1 cellular context compared by ENCODE assay signal in genomic region chr2:85545780-85546240, GRCh38.
TF ChIP-seq lines count a peak whose summit lies in the region.

No MANE protein-coding gene starts in this region.

TF ChIP-seq in GM12878, 131 proteins besides CTCF, POLR2A, EP300 and RAD21:
- TF ChIP-seq POLR2AphosphoS5 (IDR thresholded peaks at IDR 0.05; ENCODE audit: low read length), result peak; percentile 58; the same call in 1 of the 2 replicates
- peak; percentile 19; the same call in 1 of the 2 replicates for TF ChIP-seq MTA3 (IDR thresholded peaks at IDR 0.05; ENCODE audit: borderline replicate concordance, low read length)
- TF ChIP-seq WRNIP1 (IDR thresholded peaks at IDR 0.05; ENCODE audit: borderline replicate concordance, low read depth, low read length), result no peak
